In the genomic region with DNA sequence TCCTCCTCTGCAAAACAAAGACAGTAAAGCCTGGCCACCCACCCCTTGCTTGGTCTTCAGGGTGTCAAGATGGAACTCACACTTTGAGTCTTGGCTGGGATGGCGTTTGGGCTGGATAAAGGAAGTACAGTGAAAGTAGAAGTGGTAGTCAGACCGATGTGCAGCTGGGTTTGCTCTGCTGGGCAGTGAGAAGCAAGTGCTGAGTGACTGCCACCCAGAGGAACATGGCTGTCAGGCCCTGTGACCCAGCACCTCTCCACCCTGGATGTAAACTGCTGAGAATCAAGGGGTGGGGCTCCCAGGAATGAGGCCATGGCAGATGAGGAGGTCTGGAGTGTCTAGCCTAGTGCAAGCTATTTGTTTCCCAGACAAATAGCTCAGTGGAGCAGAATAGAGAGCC, we compare ENCODE assay signal across 1 cellular context.
TF ChIP-seq lines count a peak whose summit lies in the region.

No MANE protein-coding gene starts in this region.

TF ChIP-seq in WTC11, 78 proteins besides CTCF, POLR2A, EP300 and RAD21 (continued from another document):
- TF ChIP-seq, protein P1, sequence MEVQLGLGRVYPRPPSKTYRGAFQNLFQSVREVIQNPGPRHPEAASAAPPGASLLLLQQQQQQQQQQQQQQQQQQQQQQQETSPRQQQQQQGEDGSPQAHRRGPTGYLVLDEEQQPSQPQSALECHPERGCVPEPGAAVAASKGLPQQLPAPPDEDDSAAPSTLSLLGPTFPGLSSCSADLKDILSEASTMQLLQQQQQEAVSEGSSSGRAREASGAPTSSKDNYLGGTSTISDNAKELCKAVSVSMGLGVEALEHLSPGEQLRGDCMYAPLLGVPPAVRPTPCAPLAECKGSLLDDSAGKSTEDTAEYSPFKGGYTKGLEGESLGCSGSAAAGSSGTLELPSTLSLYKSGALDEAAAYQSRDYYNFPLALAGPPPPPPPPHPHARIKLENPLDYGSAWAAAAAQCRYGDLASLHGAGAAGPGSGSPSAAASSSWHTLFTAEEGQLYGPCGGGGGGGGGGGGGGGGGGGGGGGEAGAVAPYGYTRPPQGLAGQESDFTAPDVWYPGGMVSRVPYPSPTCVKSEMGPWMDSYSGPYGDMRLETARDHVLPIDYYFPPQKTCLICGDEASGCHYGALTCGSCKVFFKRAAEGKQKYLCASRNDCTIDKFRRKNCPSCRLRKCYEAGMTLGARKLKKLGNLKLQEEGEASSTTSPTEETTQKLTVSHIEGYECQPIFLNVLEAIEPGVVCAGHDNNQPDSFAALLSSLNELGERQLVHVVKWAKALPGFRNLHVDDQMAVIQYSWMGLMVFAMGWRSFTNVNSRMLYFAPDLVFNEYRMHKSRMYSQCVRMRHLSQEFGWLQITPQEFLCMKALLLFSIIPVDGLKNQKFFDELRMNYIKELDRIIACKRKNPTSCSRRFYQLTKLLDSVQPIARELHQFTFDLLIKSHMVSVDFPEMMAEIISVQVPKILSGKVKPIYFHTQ (CRISPR knock-in tag; IDR thresholded peaks at IDR 0.05) = no peak
